Comparison of ENCODE assay signal across 30 cellular contexts in genomic region chr6:493840-494239, GRCh38.
DNase-seq lines count a peak whose midpoint lies in the region; ATAC-seq, FAIRE-seq and TF ChIP-seq lines count a peak whose summit lies in the region.
"Had no signal": no experiment of that assay in that cellular context is flagged by ENCODE, and none has a peak within 500 bp of the region (broad histone marks: within the 10 kb centered on the region; RNA-seq: fewer than 3 reads in every experiment).

No MANE protein-coding gene starts in this region.

- no peak overlapping the region for H3K4me2 ChIP-seq in trophoblast cell (ENCODE audit: low read length)

- no peak overlapping the region for H4K12ac ChIP-seq in trophoblast cell (ENCODE audit: low read depth, low read length)

- DNase-seq in activated CD4-positive, alpha-beta T cell treated with anti-CD3 and anti-CD28 coated beads, Interleukin-2, amount 10 ng/mL, durations not matched to agents 24 days and 14 days: peak; percentile 59
- no peak for DNase-seq in activated CD4-positive, alpha-beta T cell treated with anti-CD3 and anti-CD28 coated beads, Interleukin-2, amount 50 U/mL, for 48 hours
- DNase-seq in CD8-positive, alpha-beta memory T cell: no peak
- DNase-seq in activated naive CD4-positive, alpha-beta T cell treated with anti-CD3 and anti-CD28 coated beads, Interleukin-2, amount 50 U/mL, for 72 hours (ENCODE audit: low spot score in 2 of 2): no peak
- DNase-seq in natural killer cell (no peak), NCI-H69 (lab: John Stamatoyannopoulos, UW) (no peak), trophoblast cell (no peak), GM19239 (ENCODE audit: insufficient read length, low spot score) (no peak)
- DNase-seq: activated CD8-positive, alpha-beta memory T cell treated with anti-CD3 and anti-CD28 coated beads for 24 hours; amygdala; DND-41; endodermal cell; foreskin melanocyte; H7; KG1; mesendoderm; NCI-H1417 treated with DMSO at 0.1 percent for 48 hours; NCI-H2081 treated with DMSO at 0.1 percent for 48 hours; NCI-H446; NK-92 treated with Interleukin-12 subunit alpha and Interleukin-12 subunit beta, amount 100 ng/mL, for 24 hours; SHP77; small intestine; stimulated activated CD4-positive, alpha-beta T cell treated with anti-CD3 and anti-CD28 coated beads, Interleukin-2, amount 100 ng/mL, for 24 hours; testis; uterus had no signal

- CTCF ChIA-PET in CD8-positive, alpha-beta memory T cell (lab: Charles Lee): interaction anchor here (2.0 to 2.2 kb wide), 2 partner anchors 19 to 20 kb away, joined by 5 to 7 read pairs; no protein-coding TSS in a partner anchor

- H2BK12ac ChIP-seq in trophoblast cell (ENCODE audit: low read length): no peak overlapping the region

- peaks cover 9% of the 10 kb centered on the region for H3K36me3 ChIP-seq in CD8-positive, alpha-beta memory T cell (ENCODE audit: insufficient read depth, low read length)
- H3K36me3 ChIP-seq in trophoblast cell (ENCODE audit: control insufficient read depth in 1 of 2, insufficient read depth in 2 of 2, low read length in 2 of 2): peaks cover 4 to 6% of the 10 kb centered on the region in 2 experiments
- H3K36me3 ChIP-seq: uterus had no signal

- FAIRE-seq in GM19239 (lab: Jason Lieb, UNC): no peak
- FAIRE-seq: GM12892, small intestine had no signal

- H3K36me3 Mint-ChIP-seq in activated CD4-positive, alpha-beta T cell treated with anti-CD3 and anti-CD28 coated beads, Interleukin-2, amount 10 ng/mL, durations not matched to agents 24 days and 14 days (ENCODE audit: low read depth): peaks cover 59% of the 10 kb centered on the region
- peaks cover 5 to 20% (median 9%) of the 10 kb centered on the region in 3 donors for H3K36me3 Mint-ChIP-seq in CD8-positive, alpha-beta memory T cell
- peaks cover 38 to 51% of the 10 kb centered on the region in 2 donors for H3K36me3 Mint-ChIP-seq in activated naive CD4-positive, alpha-beta T cell treated with anti-CD3 and anti-CD28 coated beads, Interleukin-2, amount 50 U/mL, for 72 hours
- no peaks in the 10 kb centered on the region for H3K36me3 Mint-ChIP-seq in natural killer cell

- peaks cover 88% of the 10 kb centered on the region for H3K4me1 Mint-ChIP-seq in activated CD4-positive, alpha-beta T cell treated with anti-CD3 and anti-CD28 coated beads, Interleukin-2, amount 10 ng/mL, durations not matched to agents 24 days and 14 days
- peaks cover 71 to 86% (median 85%) of the 10 kb centered on the region in 3 donors for H3K4me1 Mint-ChIP-seq in CD8-positive, alpha-beta memory T cell
- H3K4me1 Mint-ChIP-seq in natural killer cell: peaks cover 63 to 66% of the 10 kb centered on the region in 2 donors
- H3K4me1 Mint-ChIP-seq: endodermal cell had no signal

- no peak overlapping the region for H3K27ac ChIP-seq in CD8-positive, alpha-beta memory T cell (ENCODE audit: low read depth, low read length)
- no peak overlapping the region for H3K27ac ChIP-seq in trophoblast cell (ENCODE audit: low read depth, low read length)
- H3K27ac ChIP-seq: coronary artery, esophagus muscularis mucosa, testis, uterus had no signal

- H2AK5ac ChIP-seq in trophoblast cell (ENCODE audit: low read length): no peak overlapping the region

- H3K9me3 Mint-ChIP-seq in activated CD4-positive, alpha-beta T cell treated with anti-CD3 and anti-CD28 coated beads, Interleukin-2, amount 10 ng/mL, durations not matched to agents 24 days and 14 days: no peaks in the 10 kb centered on the region
- H3K9me3 Mint-ChIP-seq in CD8-positive, alpha-beta memory T cell: no peaks in the 10 kb centered on the region
- H3K9me3 Mint-ChIP-seq in activated naive CD4-positive, alpha-beta T cell treated with anti-CD3 and anti-CD28 coated beads, Interleukin-2, amount 50 U/mL, for 72 hours: no peaks in the 10 kb centered on the region
- no peaks in the 10 kb centered on the region for H3K9me3 Mint-ChIP-seq in natural killer cell

- H3K79me1 ChIP-seq in trophoblast cell (ENCODE audit: low read length): no peaks in the 10 kb centered on the region

- H3K14ac ChIP-seq in trophoblast cell (ENCODE audit: low read length): no peak overlapping the region

- no peak overlapping the region for H3K4ac ChIP-seq in trophoblast cell (ENCODE audit: low read depth, low read length)

- intact Hi-C loops in activated CD4-positive, alpha-beta T cell treated with anti-CD3 and anti-CD28 coated beads, Interleukin-2, amount 10 ng/mL, durations not matched to agents 24 days and 14 days (cut with micrococcal nuclease): loop anchor here (5.0 kb wide), 2 partner anchors 157 to 202 kb away; partner anchors contain the start of gene DUSP22
- intact Hi-C loops in natural killer cell (cut with micrococcal nuclease): loop anchor here (5.0 kb wide), 2 partner anchors 62 to 202 kb away; partner anchors contain the start of gene DUSP22

- H3K4me1 ChIP-seq in CD8-positive, alpha-beta memory T cell (ENCODE audit: insufficient read depth, low read length): peaks cover 74% of the 10 kb centered on the region
- no peaks in the 10 kb centered on the region for H3K4me1 ChIP-seq in trophoblast cell (ENCODE audit: control insufficient read depth in 1 of 2, insufficient read depth in 2 of 2, low read length in 2 of 2)
- H3K4me1 ChIP-seq: esophagus muscularis mucosa, testis, uterus had no signal

- no peaks in the 10 kb centered on the region for H3K9me3 ChIP-seq in CD8-positive, alpha-beta memory T cell (ENCODE audit: low read length)
- H3K9me3 ChIP-seq in trophoblast cell (ENCODE audit: insufficient read depth, low read depth, low read length): no peaks in the 10 kb centered on the region
- H3K9me3 ChIP-seq: esophagus muscularis mucosa, testis, uterus had no signal

- no peaks in the 10 kb centered on the region for H3K79me2 ChIP-seq in trophoblast cell (ENCODE audit: control insufficient read depth, insufficient read depth, low read length, poor library complexity)

- H2AFZ ChIP-seq in trophoblast cell (ENCODE audit: insufficient read depth, low read length, poor library complexity): no peak overlapping the region

- H3K4me3 ChIP-seq in CD8-positive, alpha-beta memory T cell (ENCODE audit: low read length): no peak overlapping the region
- no peak overlapping the region for H3K4me3 ChIP-seq in trophoblast cell (ENCODE audit: low read depth, low read length)
- H3K4me3 ChIP-seq: coronary artery, esophagus muscularis mucosa, testis, uterus had no signal

- POLR2A ChIA-PET in CD8-positive, alpha-beta memory T cell (lab: Charles Lee): interaction anchor here (0.7 kb wide), 1 partner anchor 14 kb away, joined by 3 read pairs; no protein-coding TSS in a partner anchor

- no peaks in the 10 kb centered on the region for H3K27me3 Mint-ChIP-seq in activated CD4-positive, alpha-beta T cell treated with anti-CD3 and anti-CD28 coated beads, Interleukin-2, amount 10 ng/mL, durations not matched to agents 24 days and 14 days
- no peaks in the 10 kb centered on the region for H3K27me3 Mint-ChIP-seq in CD8-positive, alpha-beta memory T cell
- no peaks in the 10 kb centered on the region for H3K27me3 Mint-ChIP-seq in natural killer cell (ENCODE audit: low read depth in 2 of 2)
- H3K27me3 Mint-ChIP-seq: B cell had no signal

- WGBS in trophoblast cell (ENCODE audit: extremely low coverage, insufficient coverage, insufficient read length): no CpG with 5 or more reads among the region's 6 CpGs

- no peak overlapping the region for H4K8ac ChIP-seq in trophoblast cell (ENCODE audit: low read depth, low read length)

- no peak overlapping the region for H2BK5ac ChIP-seq in trophoblast cell (ENCODE audit: low read depth, low read length, poor library complexity)

- peak overlapping the region; percentile 99 for H3K27ac Mint-ChIP-seq in activated CD4-positive, alpha-beta T cell treated with anti-CD3 and anti-CD28 coated beads, Interleukin-2, amount 10 ng/mL, durations not matched to agents 24 days and 14 days
- H3K27ac Mint-ChIP-seq in CD8-positive, alpha-beta memory T cell: peak overlapping the region; percentile 61 to 94 (median 80)
- H3K27ac Mint-ChIP-seq in activated naive CD4-positive, alpha-beta T cell treated with anti-CD3 and anti-CD28 coated beads, Interleukin-2, amount 50 U/mL, for 72 hours: peak overlapping the region; percentile 96 to 98
- peak overlapping the region; percentile 87 to 92 for H3K27ac Mint-ChIP-seq in natural killer cell
- H3K27ac Mint-ChIP-seq: B cell, endodermal cell had no signal

- TF ChIP-seq CTCF in natural killer cell (IDR thresholded peaks at IDR 0.05): no peak

- no peak overlapping the region for H3K23ac ChIP-seq in trophoblast cell (ENCODE audit: low read length)

- H3K9ac ChIP-seq in trophoblast cell (ENCODE audit: low read length): no peak overlapping the region

- no peak for ATAC-seq in activated naive CD4-positive, alpha-beta T cell treated with anti-CD3 and anti-CD28 coated beads, Interleukin-2, amount 50 U/mL, for 72 hours
- ATAC-seq in natural killer cell: no peak
- ATAC-seq: left lobe of liver had no signal

- H3K18ac ChIP-seq in trophoblast cell (ENCODE audit: low read length): no peak overlapping the region

- peak overlapping the region; percentile 77 for H3K4me3 Mint-ChIP-seq in activated CD4-positive, alpha-beta T cell treated with anti-CD3 and anti-CD28 coated beads, Interleukin-2, amount 10 ng/mL, durations not matched to agents 24 days and 14 days
- H3K4me3 Mint-ChIP-seq in CD8-positive, alpha-beta memory T cell: peak overlapping the region in 3 of 7 donors; percentile 13 to 45 (median 24)
- H3K4me3 Mint-ChIP-seq in natural killer cell: peak overlapping the region; percentile 53
- H3K4me3 Mint-ChIP-seq: B cell, endodermal cell had no signal

- no peaks in the 10 kb centered on the region for H3K27me3 ChIP-seq in CD8-positive, alpha-beta memory T cell (ENCODE audit: insufficient read depth, low read length, poor library complexity, severe bottlenecking)
- H3K27me3 ChIP-seq in trophoblast cell (ENCODE audit: insufficient read depth, low read length): no peaks in the 10 kb centered on the region
- H3K27me3 ChIP-seq: esophagus muscularis mucosa, testis, uterus had no signal

- no peak overlapping the region for H2BK120ac ChIP-seq in trophoblast cell (ENCODE audit: insufficient read depth, low read length, poor library complexity)

- H4K91ac ChIP-seq in trophoblast cell (ENCODE audit: low read depth, low read length): no peak overlapping the region
